In genomic region chr13:52181316-52181954, GRCh38 we compare ENCODE assay signal across 10 cellular contexts. TPM values are rescaled to one million over a fixed set of nuclear protein-coding genes. Genes with fewer than 3 reads are reported as not detected.
DNase-seq lines count a peak whose midpoint lies in the region; ATAC-seq, FAIRE-seq and TF ChIP-seq lines count a peak whose summit lies in the region.
"Not testable (repeated sequence)": the region's sequence is repeated elsewhere in the genome, so short reads cannot be mapped to it uniquely, and the experiment has no call there.
"Had no signal": no experiment of that assay in that cellular context is flagged by ENCODE, and none has a peak within 500 bp of the region (broad histone marks: within the 10 kb centered on the region; RNA-seq: fewer than 3 reads in every experiment).

No MANE protein-coding gene starts in this region.

- not testable (repeated sequence) for H3K27ac ChIP-seq in SK-N-MC
- H3K27ac ChIP-seq in colonic mucosa: peak overlapping the region; percentile 46
- peak overlapping the region in 1 of 2 donors; percentile 43 for H3K27ac ChIP-seq in kidney (ENCODE audit: low read depth in 2 of 2, low read length in 2 of 2)

- H3K9ac ChIP-seq in SK-N-MC (ENCODE audit: insufficient read length): peak overlapping the region; percentile 10
- not testable (repeated sequence) for H3K9ac ChIP-seq in colonic mucosa (ENCODE audit: low read depth in 2 of 2, low read length in 2 of 2); skeletal muscle satellite cell (ENCODE audit: low read depth, low read length)
- peak overlapping the region in 1 of 2 donors; percentile 3 for H3K9ac ChIP-seq in kidney (ENCODE audit: low read length in 2 of 2)

- not testable (repeated sequence) for H3K4me1 ChIP-seq in colonic mucosa; kidney (ENCODE audit: control insufficient read depth in 1 of 2, insufficient read depth in 1 of 2, low read depth in 1 of 2, low read length in 2 of 2); skeletal muscle satellite cell (ENCODE audit: control insufficient read depth, insufficient read depth, low read length)

- TF ChIP-seq CTCF in colonic mucosa (IDR thresholded peaks at IDR 0.05); kidney (IDR thresholded peaks at IDR 0.05; ENCODE audit: borderline replicate concordance, extremely low read depth, insufficient read depth): not testable (repeated sequence)

- H3K9me3 ChIP-seq in SK-N-MC (ENCODE audit: low read depth, low read length); colonic mucosa; kidney (ENCODE audit: control insufficient read depth in 1 of 2, low read length in 2 of 2); skeletal muscle satellite cell (replicated peaks; ENCODE audit: low read length): not testable (repeated sequence)

- not testable (repeated sequence) for TF ChIP-seq POLR2A in GM12892 (IDR thresholded peaks at IDR 0.05; ENCODE audit: low read depth, low read length)

- H3K36me3 ChIP-seq in SK-N-MC (ENCODE audit: insufficient read depth, low read length) (peaks cover 56% of the 10 kb centered on the region), kidney (ENCODE audit: control insufficient read depth in 1 of 2, insufficient read depth in 2 of 2, low read length in 2 of 2) (peaks cover 5 to 16% of the 10 kb centered on the region in 2 donors), skeletal muscle satellite cell (ENCODE audit: insufficient read depth, low read length) (peaks cover 13% of the 10 kb centered on the region)
- not testable (repeated sequence) for H3K36me3 ChIP-seq in colonic mucosa

- intact Hi-C loops in colonic mucosa (cut with DNase I); kidney (cut with DNase I): not testable (repeated sequence)

- not testable (repeated sequence) for H3K27me3 ChIP-seq in colonic mucosa; skeletal muscle satellite cell (ENCODE audit: control insufficient read depth, insufficient read depth, low read length)

- ATAC-seq in GM19452 (IDR thresholded peaks at IDR 0.05; ENCODE audit: unreplicated experiment) (peak; percentile 55), GM21825 (IDR thresholded peaks at IDR 0.05; ENCODE audit: unreplicated experiment) (peak; percentile 54), HG03066 (IDR thresholded peaks at IDR 0.05; ENCODE audit: low read depth, unreplicated experiment) (peak; percentile 65)

- peak overlapping the region; percentile 54 for H3K4me2 ChIP-seq in skeletal muscle satellite cell (ENCODE audit: low read length)

- FAIRE-seq in GM12892 (lab: Jason Lieb, UNC) (peak; percentile 67), kidney (lab: Jason Lieb, UNC) (peak; percentile 42)

- not testable (repeated sequence) for H3K4me3 ChIP-seq in SK-N-MC; colonic mucosa; kidney (ENCODE audit: low read length in 2 of 2); skeletal muscle satellite cell (ENCODE audit: low read length)

- DNase-seq in GM12892 (ENCODE audit: insufficient read length); SK-N-MC (ENCODE audit: low read depth, low spot score); kidney: not testable (repeated sequence)
- DNase-seq in colonic mucosa: peak; percentile 38

RNA-seq across cellular contexts. Expression of gene NEK3, which starts 22.0 kb away (rescaled TPM):
- 2.9 TPM for polyA plus RNA-seq in GM12892 (2012; ENCODE audit: missing spikeins)
- 10 to 100 TPM; 27.8 to 35.8 TPM for total RNA-seq in colonic mucosa
- 21.1 TPM for total RNA-seq in kidney
- 17.4 TPM for polyA plus RNA-seq in kidney (ENCODE audit: insufficient read depth, low read depth, low replicate concordance)
- total RNA-seq in skeletal muscle satellite cell (2012; rRNA removed): 5.3 and 5.9 TPM in 2 replicates

RNA-seq across cellular contexts. Expression of gene NEK5, which starts 52.6 kb away (rescaled TPM):
- 0.30 TPM for polyA plus RNA-seq in GM12892 (2012; ENCODE audit: missing spikeins)
- under 1 TPM; 0.24 to 0.25 TPM for total RNA-seq in colonic mucosa
- 1.2 TPM for total RNA-seq in kidney
- 0.39 TPM for polyA plus RNA-seq in kidney (ENCODE audit: insufficient read depth, low read depth, low replicate concordance)
- under 0.01 and 0.22 TPM in 2 replicates for total RNA-seq in skeletal muscle satellite cell (2012; rRNA removed)
- total RNA-seq: A172; activated CD4-positive, alpha-beta memory T cell treated with anti-CD3 and anti-CD28 coated beads, Interleukin-2, amount 10 ng/mL, durations not matched to agents 7 days and 5 days had no signal
